In the genomic region with DNA sequence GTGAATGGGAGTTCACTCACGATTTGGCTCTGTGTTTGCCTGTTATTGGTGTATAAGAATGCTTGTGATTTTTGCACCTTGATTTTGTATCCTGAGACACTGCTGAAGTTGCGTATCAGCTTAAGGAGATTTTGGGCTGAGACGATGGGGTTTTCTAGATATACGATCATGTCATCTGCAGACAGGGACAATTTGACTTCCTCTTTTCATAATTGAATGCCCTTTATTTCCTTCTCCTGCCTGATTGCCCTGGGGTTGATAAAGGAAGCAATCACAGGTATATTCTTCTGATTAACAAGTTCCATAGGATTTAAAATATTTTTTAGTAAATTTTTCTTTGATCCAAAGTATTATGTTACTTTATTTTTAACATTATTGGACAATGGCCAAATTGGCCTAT, we compare ENCODE assay signal across 15 cellular contexts. TPM values are rescaled to one million over a fixed set of nuclear protein-coding genes. Genes with fewer than 3 reads are reported as not detected.
"Had no signal": no experiment of that assay in that cellular context is flagged by ENCODE, and none has a peak within 500 bp of the region (broad histone marks: within the 10 kb centered on the region; RNA-seq: fewer than 3 reads in every experiment).

No MANE protein-coding gene starts in this region.

RNA-seq across cellular contexts. Expression of gene OOSP4A, which starts 18.2 kb away (rescaled TPM):
- total RNA-seq: activated B cell treated with CpG ODN at 0.5 μM for 24 hours; activated CD4-positive, alpha-beta memory T cell treated with anti-CD3 and anti-CD28 coated beads for 36 hours; activated CD4-positive, alpha-beta memory T cell treated with anti-CD3 and anti-CD28 coated beads, Interleukin-2, amount 10 ng/mL, durations not matched to agents 7 days and 5 days; activated CD4-positive, alpha-beta T cell treated with anti-CD3 and anti-CD28 coated beads for 36 hours; activated CD4-positive, alpha-beta T cell treated with anti-CD3 and anti-CD28 coated beads, Interleukin-2, amount 10 ng/mL, durations not matched to agents 24 days and 14 days; activated CD4-positive, alpha-beta T cell treated with anti-CD3 and anti-CD28 coated beads, Interleukin-2, amount 10 ng/mL, durations not matched to agents 7 days and 5 days; activated CD8-positive, alpha-beta memory T cell treated with anti-CD3 and anti-CD28 coated beads for 36 hours; activated CD8-positive, alpha-beta memory T cell treated with anti-CD3 and anti-CD28 coated beads, Interleukin-2, amount 10 ng/mL, durations not matched to agents 7 days and 5 days; activated CD8-positive, alpha-beta T cell treated with anti-CD3 and anti-CD28 coated beads for 36 hours; activated CD8-positive, alpha-beta T cell treated with anti-CD3 and anti-CD28 coated beads, Interleukin-2, amount 10 ng/mL, durations not matched to agents 7 days and 5 days; T-cell; T-helper 1 cell treated with Interleukin-12 subunit alpha and Interleukin-12 subunit beta and Interleukin-4 antibody, amounts not matched to agents 30 ng/mL and 1 ng/mL, for 36 hours; T-helper 17 cell; T-helper 2 cell treated with Interferon-gamma antibody and Interleukin-4, amounts not matched to agents 100 ng/mL and 5 ng/mL, for 36 hours; WTC11 had no signal

RNA-seq across cellular contexts. Expression of gene OOSP4B, which starts 34.9 kb away (rescaled TPM):
- total RNA-seq: activated B cell treated with CpG ODN at 0.5 μM for 24 hours; activated CD4-positive, alpha-beta memory T cell treated with anti-CD3 and anti-CD28 coated beads for 36 hours; activated CD4-positive, alpha-beta memory T cell treated with anti-CD3 and anti-CD28 coated beads, Interleukin-2, amount 10 ng/mL, durations not matched to agents 7 days and 5 days; activated CD4-positive, alpha-beta T cell treated with anti-CD3 and anti-CD28 coated beads for 36 hours; activated CD4-positive, alpha-beta T cell treated with anti-CD3 and anti-CD28 coated beads, Interleukin-2, amount 10 ng/mL, durations not matched to agents 24 days and 14 days; activated CD4-positive, alpha-beta T cell treated with anti-CD3 and anti-CD28 coated beads, Interleukin-2, amount 10 ng/mL, durations not matched to agents 7 days and 5 days; activated CD8-positive, alpha-beta memory T cell treated with anti-CD3 and anti-CD28 coated beads for 36 hours; activated CD8-positive, alpha-beta memory T cell treated with anti-CD3 and anti-CD28 coated beads, Interleukin-2, amount 10 ng/mL, durations not matched to agents 7 days and 5 days; activated CD8-positive, alpha-beta T cell treated with anti-CD3 and anti-CD28 coated beads for 36 hours; activated CD8-positive, alpha-beta T cell treated with anti-CD3 and anti-CD28 coated beads, Interleukin-2, amount 10 ng/mL, durations not matched to agents 7 days and 5 days; T-cell; T-helper 1 cell treated with Interleukin-12 subunit alpha and Interleukin-12 subunit beta and Interleukin-4 antibody, amounts not matched to agents 30 ng/mL and 1 ng/mL, for 36 hours; T-helper 17 cell; T-helper 2 cell treated with Interferon-gamma antibody and Interleukin-4, amounts not matched to agents 100 ng/mL and 5 ng/mL, for 36 hours; WTC11 had no signal

RNA-seq across cellular contexts. Expression of gene OOSP1, which starts 43.8 kb away (rescaled TPM):
- total RNA-seq: activated B cell treated with CpG ODN at 0.5 μM for 24 hours; activated CD4-positive, alpha-beta memory T cell treated with anti-CD3 and anti-CD28 coated beads for 36 hours; activated CD4-positive, alpha-beta memory T cell treated with anti-CD3 and anti-CD28 coated beads, Interleukin-2, amount 10 ng/mL, durations not matched to agents 7 days and 5 days; activated CD4-positive, alpha-beta T cell treated with anti-CD3 and anti-CD28 coated beads for 36 hours; activated CD4-positive, alpha-beta T cell treated with anti-CD3 and anti-CD28 coated beads, Interleukin-2, amount 10 ng/mL, durations not matched to agents 24 days and 14 days; activated CD4-positive, alpha-beta T cell treated with anti-CD3 and anti-CD28 coated beads, Interleukin-2, amount 10 ng/mL, durations not matched to agents 7 days and 5 days; activated CD8-positive, alpha-beta memory T cell treated with anti-CD3 and anti-CD28 coated beads for 36 hours; activated CD8-positive, alpha-beta memory T cell treated with anti-CD3 and anti-CD28 coated beads, Interleukin-2, amount 10 ng/mL, durations not matched to agents 7 days and 5 days; activated CD8-positive, alpha-beta T cell treated with anti-CD3 and anti-CD28 coated beads for 36 hours; activated CD8-positive, alpha-beta T cell treated with anti-CD3 and anti-CD28 coated beads, Interleukin-2, amount 10 ng/mL, durations not matched to agents 7 days and 5 days; T-cell; T-helper 1 cell treated with Interleukin-12 subunit alpha and Interleukin-12 subunit beta and Interleukin-4 antibody, amounts not matched to agents 30 ng/mL and 1 ng/mL, for 36 hours; T-helper 17 cell; T-helper 2 cell treated with Interferon-gamma antibody and Interleukin-4, amounts not matched to agents 100 ng/mL and 5 ng/mL, for 36 hours; WTC11 had no signal

RNA-seq across cellular contexts. Expression of gene OOSP2, which starts 58.2 kb away (rescaled TPM):
- total RNA-seq: activated B cell treated with CpG ODN at 0.5 μM for 24 hours; activated CD4-positive, alpha-beta memory T cell treated with anti-CD3 and anti-CD28 coated beads for 36 hours; activated CD4-positive, alpha-beta memory T cell treated with anti-CD3 and anti-CD28 coated beads, Interleukin-2, amount 10 ng/mL, durations not matched to agents 7 days and 5 days; activated CD4-positive, alpha-beta T cell treated with anti-CD3 and anti-CD28 coated beads for 36 hours; activated CD4-positive, alpha-beta T cell treated with anti-CD3 and anti-CD28 coated beads, Interleukin-2, amount 10 ng/mL, durations not matched to agents 24 days and 14 days; activated CD4-positive, alpha-beta T cell treated with anti-CD3 and anti-CD28 coated beads, Interleukin-2, amount 10 ng/mL, durations not matched to agents 7 days and 5 days; activated CD8-positive, alpha-beta memory T cell treated with anti-CD3 and anti-CD28 coated beads for 36 hours; activated CD8-positive, alpha-beta memory T cell treated with anti-CD3 and anti-CD28 coated beads, Interleukin-2, amount 10 ng/mL, durations not matched to agents 7 days and 5 days; activated CD8-positive, alpha-beta T cell treated with anti-CD3 and anti-CD28 coated beads for 36 hours; activated CD8-positive, alpha-beta T cell treated with anti-CD3 and anti-CD28 coated beads, Interleukin-2, amount 10 ng/mL, durations not matched to agents 7 days and 5 days; T-cell; T-helper 1 cell treated with Interleukin-12 subunit alpha and Interleukin-12 subunit beta and Interleukin-4 antibody, amounts not matched to agents 30 ng/mL and 1 ng/mL, for 36 hours; T-helper 17 cell; T-helper 2 cell treated with Interferon-gamma antibody and Interleukin-4, amounts not matched to agents 100 ng/mL and 5 ng/mL, for 36 hours; WTC11 had no signal
